ENCODE assay signal across 33 cellular contexts in genomic region chr9:129633848-129634247, GRCh38. TPM values are rescaled to one million over a fixed set of nuclear protein-coding genes. Genes with fewer than 3 reads are reported as not detected.
"Had no signal": no experiment of that assay in that cellular context is flagged by ENCODE, and none has a peak within 500 bp of the region (broad histone marks: within the 10 kb centered on the region; RNA-seq: fewer than 3 reads in every experiment).

No MANE protein-coding gene starts in this region.

- H2AFZ ChIP-seq: hepatocyte, neural progenitor cell had no signal

- H3K36me3 ChIP-seq: neural progenitor cell had no signal

- H3K27me3 Mint-ChIP-seq: memory B cell; naive B cell; natural killer cell treated with Interleukin-12 subunit alpha and Interleukin-12 subunit beta and Interleukin-15 and Interleukin-18, amount 100 ng/mL, for 72 hours; stimulated activated naive CD8-positive, alpha-beta T cell treated with anti-CD3 and anti-CD28 coated beads, Interleukin-15, amount 100 ng/mL, for 72 hours had no signal

- H3K4me3 ChIP-seq: esophagus muscularis mucosa, gastroesophageal sphincter, heart left ventricle, hepatocyte, lung, mucosa of descending colon, neural progenitor cell, prostate gland, right atrium auricular region, smooth muscle cell, suprapubic skin, thyroid gland, vagina had no signal

- H3K27ac ChIP-seq: esophagus muscularis mucosa, foreskin keratinocyte, gastroesophageal sphincter, heart left ventricle, hepatocyte, neural progenitor cell, prostate gland, right atrium auricular region, suprapubic skin, thyroid gland, vagina had no signal

- H3K36me3 Mint-ChIP-seq: natural killer cell treated with Interleukin-12 subunit alpha and Interleukin-12 subunit beta and Interleukin-15 and Interleukin-18, amount 100 ng/mL, for 72 hours had no signal

- ATAC-seq: foreskin keratinocyte; gastroesophageal sphincter; heart left ventricle; left lobe of liver; mucosa of descending colon; natural killer cell treated with Interleukin-12 subunit alpha and Interleukin-12 subunit beta and Interleukin-15 and Interleukin-18, amount 100 ng/mL, for 72 hours; sciatic nerve; stimulated activated naive CD8-positive, alpha-beta T cell treated with anti-CD3 and anti-CD28 coated beads, Interleukin-15, amount 100 ng/mL, for 72 hours had no signal

- H3K9ac ChIP-seq: neural progenitor cell had no signal

- H3K9me3 ChIP-seq: esophagus muscularis mucosa, gastroesophageal sphincter, heart left ventricle, mucosa of descending colon, prostate gland, right atrium auricular region, suprapubic skin, thyroid gland, vagina had no signal

- H3K9me3 Mint-ChIP-seq: memory B cell; mesothelial cell of epicardium; naive B cell; natural killer cell treated with Interleukin-12 subunit alpha and Interleukin-12 subunit beta and Interleukin-15 and Interleukin-18, amount 100 ng/mL, for 72 hours; neural progenitor cell; stimulated activated naive CD8-positive, alpha-beta T cell treated with anti-CD3 and anti-CD28 coated beads, Interleukin-15, amount 100 ng/mL, for 72 hours had no signal

- H3K27ac Mint-ChIP-seq: mesothelial cell of epicardium; natural killer cell treated with Interleukin-12 subunit alpha and Interleukin-12 subunit beta and Interleukin-15 and Interleukin-18, amount 100 ng/mL, for 72 hours; neural progenitor cell had no signal

- H3K27me3 ChIP-seq: esophagus muscularis mucosa, foreskin keratinocyte, gastroesophageal sphincter, heart left ventricle, hepatocyte, neural progenitor cell, right atrium auricular region, suprapubic skin, thyroid gland, vagina had no signal

- H3K4me3 Mint-ChIP-seq: memory B cell; mesothelial cell of epicardium; natural killer cell treated with Interleukin-12 subunit alpha and Interleukin-12 subunit beta and Interleukin-15 and Interleukin-18, amount 100 ng/mL, for 72 hours; neural progenitor cell; stimulated activated naive CD8-positive, alpha-beta T cell treated with anti-CD3 and anti-CD28 coated beads, Interleukin-15, amount 100 ng/mL, for 72 hours had no signal

- H3K4me1 ChIP-seq: neural progenitor cell, prostate gland had no signal

- DNase-seq: dermis blood vessel endothelial cell; effector memory CD4-positive, alpha-beta T cell; foreskin keratinocyte; heart left ventricle; kidney; mucosa of descending colon; naive B cell; stimulated activated CD4-positive, alpha-beta T cell treated with anti-CD3 and anti-CD28 coated beads, Interleukin-12 subunit alpha, Interleukin-12 subunit beta, amount 100 ng/mL, for 4 hours; stimulated activated CD4-positive, alpha-beta T cell treated with anti-CD3 and anti-CD28 coated beads, Interleukin-1b, Interleukin-23, amount 100 ng/mL, for 48 hours; stimulated activated CD4-positive, alpha-beta T cell treated with anti-CD3 and anti-CD28 coated beads, Interleukin-4, amount 100 ng/mL, for 1 hour; stimulated activated CD8-positive, alpha-beta memory T cell treated with anti-CD3 and anti-CD28 coated beads, Interleukin-4, amount 100 ng/mL, for 48 hours; stimulated activated naive CD4-positive, alpha-beta T cell; stimulated activated naive CD8-positive, alpha-beta T cell treated with anti-CD3 and anti-CD28 coated beads, Interleukin-15, amount 100 ng/mL, for 72 hours; thyroid gland; trophoblast cell had no signal

- H3K4me2 ChIP-seq: hepatocyte, neural progenitor cell, smooth muscle cell had no signal

RNA-seq across cellular contexts. Expression of gene C9orf50, which starts 12.9 kb away (rescaled TPM):
- total RNA-seq: dermis blood vessel endothelial cell; endothelial cell of umbilical vein; foreskin keratinocyte; heart left ventricle; hepatocyte; left lobe of liver; mucosa of descending colon; natural killer cell treated with Interleukin-12 subunit alpha and Interleukin-12 subunit beta and Interleukin-15 and Interleukin-18, amount 100 ng/mL, for 72 hours; prostate gland; right atrium auricular region; smooth muscle cell; thyroid gland; ureter; vagina had no signal
- polyA plus RNA-seq: endothelial cell of umbilical vein, foreskin keratinocyte, heart left ventricle, hepatocyte, liver, lung had no signal

RNA-seq across cellular contexts. Expression of gene PRRX2, which starts 31.6 kb away (rescaled TPM):
- total RNA-seq: foreskin keratinocyte; left lobe of liver; natural killer cell treated with Interleukin-12 subunit alpha and Interleukin-12 subunit beta and Interleukin-15 and Interleukin-18, amount 100 ng/mL, for 72 hours had no signal
